In genomic region chr19:7631577-7631976, GRCh38 we compare ENCODE assay signal across 1 cellular context.
TF ChIP-seq lines count a peak whose summit lies in the region.

No MANE protein-coding gene starts in this region.

TF ChIP-seq in GM23338, 12 proteins besides CTCF, POLR2A, EP300 and RAD21:
- TF ChIP-seq CREB1 (CRISPR knock-in tag; IDR thresholded peaks at IDR 0.05; ENCODE audit: low read depth): no peak
- TF ChIP-seq STAT1 (IDR thresholded peaks at IDR 0.05; ENCODE audit: unreplicated experiment): no peak
- no peak for TF ChIP-seq NANOG (IDR thresholded peaks at IDR 0.05; ENCODE audit: borderline replicate concordance)
- no peak for TF ChIP-seq POLR2AphosphoS5 (IDR thresholded peaks at IDR 0.05; ENCODE audit: low read depth)
- no peak for TF ChIP-seq REST (IDR thresholded peaks at IDR 0.05; ENCODE audit: unreplicated experiment)
- TF ChIP-seq ZNF114 (CRISPR knock-in tag; IDR thresholded peaks at IDR 0.05): no peak
- no peak for TF ChIP-seq EZH2 (IDR thresholded peaks at IDR 0.05; ENCODE audit: low read depth, unreplicated experiment)
- no peak for TF ChIP-seq EZH2phosphoT487 (IDR thresholded peaks at IDR 0.05; ENCODE audit: unreplicated experiment)
- no peak for TF ChIP-seq ETS1 (IDR thresholded peaks at IDR 0.05)
- no peak for TF ChIP-seq ZNF331 (CRISPR knock-in tag; IDR thresholded peaks at IDR 0.05; ENCODE audit: low read depth)
- TF ChIP-seq JUNB (IDR thresholded peaks at IDR 0.05; ENCODE audit: unreplicated experiment): no peak
- TF ChIP-seq ZNF462 (CRISPR knock-in tag; IDR thresholded peaks at IDR 0.05): no peak
TF ChIP-seq in GM23338: peak in this region for 0.
